In genomic region chr2:53407363-53408080, GRCh38 we compare ENCODE assay signal across 1 cellular context.
TF ChIP-seq lines count a peak whose summit lies in the region.

No MANE protein-coding gene starts in this region.

TF ChIP-seq in IMR-90, 13 proteins besides CTCF, POLR2A, EP300 and RAD21 (continued from another document):
- no peak for TF ChIP-seq USF2 (IDR thresholded peaks at IDR 0.05; ENCODE audit: low read depth, low read length)
- TF ChIP-seq MXI1 (IDR thresholded peaks at IDR 0.05; ENCODE audit: borderline replicate concordance, low read depth, low read length): no peak
- TF ChIP-seq MAFK (IDR thresholded peaks at IDR 0.05; ENCODE audit: low read depth, low read length): no peak
- TF ChIP-seq NFE2L2 (IDR thresholded peaks at IDR 0.05; ENCODE audit: low read depth, low read length): no peak
- TF ChIP-seq RFX5 (IDR thresholded peaks at IDR 0.05; ENCODE audit: low read depth, low read length): no peak
- no peak for TF ChIP-seq MAZ (IDR thresholded peaks at IDR 0.05; ENCODE audit: borderline replicate concordance, low read depth, low read length)
- TF ChIP-seq CEBPB (IDR thresholded peaks at IDR 0.05; ENCODE audit: low read depth, low read length): no peak
- no peak for TF ChIP-seq CHD1 (IDR thresholded peaks at IDR 0.05; ENCODE audit: low read depth, low read length)
